In the genomic region with DNA sequence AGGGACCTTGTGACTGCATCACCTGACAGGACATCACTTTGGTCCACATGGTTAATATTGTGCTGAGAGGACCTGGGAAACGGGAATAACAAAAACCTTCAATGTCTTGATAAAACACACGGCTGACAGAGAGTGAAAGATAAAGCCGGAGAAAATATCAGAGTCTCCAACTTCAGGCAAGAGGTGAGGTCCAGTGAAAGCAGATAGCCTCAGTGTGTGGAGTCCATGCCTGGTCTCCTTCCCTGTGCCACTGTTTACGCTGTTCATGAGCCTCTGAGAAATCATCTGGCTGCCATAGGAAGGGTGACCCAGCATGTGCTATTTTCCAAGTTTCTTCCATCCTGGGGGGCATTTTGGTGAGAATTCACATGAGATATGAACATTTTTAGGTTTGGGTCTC, we compare ENCODE assay signal across 18 cellular contexts. TPM values are rescaled to one million over a fixed set of nuclear protein-coding genes. Genes with fewer than 3 reads are reported as not detected.
DNase-seq lines count a peak whose midpoint lies in the region; ATAC-seq, FAIRE-seq and TF ChIP-seq lines count a peak whose summit lies in the region.
"Had no signal": no experiment of that assay in that cellular context is flagged by ENCODE, and none has a peak within 500 bp of the region (broad histone marks: within the 10 kb centered on the region; RNA-seq: fewer than 3 reads in every experiment).

No MANE protein-coding gene starts in this region.

- FAIRE-seq in H54 (lab: Jason Lieb, UNC) = no peak
- FAIRE-seq: HTR-8/SVneo had no signal

- DNase-seq in T-helper 1 cell (no peak), immature natural killer cell (no peak), H54 (ENCODE audit: insufficient read length, low spot score) (no peak), NCI-H2196 (lab: John Stamatoyannopoulos, UW; ENCODE audit: unreplicated experiment) (no peak)
- DNase-seq in activated naive CD8-positive, alpha-beta T cell treated with anti-CD3 and anti-CD28 coated beads, Interleukin-2, amount 10 ng/mL, durations not matched to agents 7 days and 5 days = no peak
- DNase-seq in activated naive CD8-positive, alpha-beta T cell treated with anti-CD3 and anti-CD28 coated beads, Interleukin-2, amount 50 U/mL, for 24 hours = no peak
- DNase-seq: BE2C, DMS79 treated with DMSO at 0.1 percent for 48 hours, NCI-H1930, NCI-H2171, NCI-H510A, NCI-H774, RPMI8226 had no signal

- H3K36me3 Mint-ChIP-seq in T-helper 1 cell treated with Interleukin-12 subunit alpha and Interleukin-12 subunit beta and Interleukin-4 antibody, amounts not matched to agents 30 μg/mL and 1 μg/mL, for 36 hours (ENCODE audit: low read depth) = peaks cover 24% of the 10 kb centered on the region
- H3K36me3 Mint-ChIP-seq in activated naive CD8-positive, alpha-beta T cell treated with anti-CD3 and anti-CD28 coated beads, Interleukin-2, amount 10 ng/mL, durations not matched to agents 7 days and 5 days = peaks cover 21% of the 10 kb centered on the region
- peaks cover 16% of the 10 kb centered on the region for H3K36me3 Mint-ChIP-seq in activated naive CD8-positive, alpha-beta T cell treated with anti-CD3 and anti-CD28 coated beads, Interleukin-2, amount 50 U/mL, for 24 hours (ENCODE audit: low read depth)
- H3K36me3 Mint-ChIP-seq in immature natural killer cell = peaks cover 0 to 10% (median 0%) of the 10 kb centered on the region in 3 donors

- no peak for ATAC-seq in activated naive CD8-positive, alpha-beta T cell treated with anti-CD3 and anti-CD28 coated beads, Interleukin-2, amount 10 ng/mL, durations not matched to agents 7 days and 5 days (ENCODE audit: low read depth)
- ATAC-seq in activated naive CD8-positive, alpha-beta T cell treated with anti-CD3 and anti-CD28 coated beads, Interleukin-2, amount 50 U/mL, for 24 hours = no peak
- ATAC-seq in GM19397 (IDR thresholded peaks at IDR 0.05; ENCODE audit: unreplicated experiment) = no peak
- ATAC-seq: HCT116 had no signal

- H3K4me1 Mint-ChIP-seq in T-helper 1 cell treated with Interleukin-12 subunit alpha and Interleukin-12 subunit beta and Interleukin-4 antibody, amounts not matched to agents 30 μg/mL and 1 μg/mL, for 36 hours (ENCODE audit: low read depth) = peaks cover 86% of the 10 kb centered on the region
- H3K4me1 Mint-ChIP-seq in activated naive CD8-positive, alpha-beta T cell treated with anti-CD3 and anti-CD28 coated beads, Interleukin-2, amount 10 ng/mL, durations not matched to agents 7 days and 5 days = peaks cover 82% of the 10 kb centered on the region
- H3K4me1 Mint-ChIP-seq in activated naive CD8-positive, alpha-beta T cell treated with anti-CD3 and anti-CD28 coated beads, Interleukin-2, amount 50 U/mL, for 24 hours = peaks cover 83% of the 10 kb centered on the region
- H3K4me1 Mint-ChIP-seq in immature natural killer cell = peaks cover 93 to 94% of the 10 kb centered on the region in 2 donors

- H3K4me3 Mint-ChIP-seq in T-helper 1 cell treated with Interleukin-12 subunit alpha and Interleukin-12 subunit beta and Interleukin-4 antibody, amounts not matched to agents 30 μg/mL and 1 μg/mL, for 36 hours = no peak overlapping the region
- H3K4me3 Mint-ChIP-seq in activated naive CD8-positive, alpha-beta T cell treated with anti-CD3 and anti-CD28 coated beads, Interleukin-2, amount 10 ng/mL, durations not matched to agents 7 days and 5 days = peak overlapping the region; percentile 29
- no peak overlapping the region for H3K4me3 Mint-ChIP-seq in activated naive CD8-positive, alpha-beta T cell treated with anti-CD3 and anti-CD28 coated beads, Interleukin-2, amount 50 U/mL, for 24 hours
- H3K4me3 Mint-ChIP-seq in immature natural killer cell = peak overlapping the region in 3 of 5 donors; percentile 20 to 61 (median 28)

- POLR2A ChIA-PET in activated naive CD8-positive, alpha-beta T cell treated with anti-CD3 and anti-CD28 coated beads, Interleukin-2, amount 10 ng/mL, durations not matched to agents 7 days and 5 days (lab: Charles Lee) = no interaction called here

- peak overlapping the region; percentile 87 for H3K27ac Mint-ChIP-seq in T-helper 1 cell treated with Interleukin-12 subunit alpha and Interleukin-12 subunit beta and Interleukin-4 antibody, amounts not matched to agents 30 μg/mL and 1 μg/mL, for 36 hours
- H3K27ac Mint-ChIP-seq in activated naive CD8-positive, alpha-beta T cell treated with anti-CD3 and anti-CD28 coated beads, Interleukin-2, amount 10 ng/mL, durations not matched to agents 7 days and 5 days = peak overlapping the region; percentile 92
- H3K27ac Mint-ChIP-seq in activated naive CD8-positive, alpha-beta T cell treated with anti-CD3 and anti-CD28 coated beads, Interleukin-2, amount 50 U/mL, for 24 hours = no peak overlapping the region
- H3K27ac Mint-ChIP-seq in immature natural killer cell = peak overlapping the region in 5 of 6 donors; percentile 38 to 92 (median 80)

- no peaks in the 10 kb centered on the region for H3K27me3 Mint-ChIP-seq in T-helper 1 cell treated with Interleukin-12 subunit alpha and Interleukin-12 subunit beta and Interleukin-4 antibody, amounts not matched to agents 30 μg/mL and 1 μg/mL, for 36 hours (ENCODE audit: low read depth)
- no peaks in the 10 kb centered on the region for H3K27me3 Mint-ChIP-seq in activated naive CD8-positive, alpha-beta T cell treated with anti-CD3 and anti-CD28 coated beads, Interleukin-2, amount 10 ng/mL, durations not matched to agents 7 days and 5 days
- H3K27me3 Mint-ChIP-seq in activated naive CD8-positive, alpha-beta T cell treated with anti-CD3 and anti-CD28 coated beads, Interleukin-2, amount 50 U/mL, for 24 hours = peaks cover 2% of the 10 kb centered on the region
- H3K27me3 Mint-ChIP-seq in immature natural killer cell (ENCODE audit: low read depth in 3 of 3) = peaks cover 0 to 3% (median 1%) of the 10 kb centered on the region in 3 donors

- no peak for TF ChIP-seq POLR2A in H54 (IDR thresholded peaks at IDR 0.05; ENCODE audit: low read depth, low read length)

- peaks cover 8% of the 10 kb centered on the region for H3K9me3 Mint-ChIP-seq in T-helper 1 cell treated with Interleukin-12 subunit alpha and Interleukin-12 subunit beta and Interleukin-4 antibody, amounts not matched to agents 30 μg/mL and 1 μg/mL, for 36 hours
- H3K9me3 Mint-ChIP-seq in activated naive CD8-positive, alpha-beta T cell treated with anti-CD3 and anti-CD28 coated beads, Interleukin-2, amount 10 ng/mL, durations not matched to agents 7 days and 5 days = peaks cover 3% of the 10 kb centered on the region
- H3K9me3 Mint-ChIP-seq in activated naive CD8-positive, alpha-beta T cell treated with anti-CD3 and anti-CD28 coated beads, Interleukin-2, amount 50 U/mL, for 24 hours = peaks cover 16% of the 10 kb centered on the region
- H3K9me3 Mint-ChIP-seq in immature natural killer cell = no peaks in the 10 kb centered on the region

RNA-seq across cellular contexts. Expression of a gene that starts 39.8 kb away (rescaled TPM):
- total RNA-seq in activated naive CD8-positive, alpha-beta T cell treated with anti-CD3 and anti-CD28 coated beads, Interleukin-2, amount 10 ng/mL, durations not matched to agents 7 days and 5 days = 1 to 10 TPM; 1.3 to 1.9 TPM
- under 1 TPM in 1 of 3 donors, not detected in 2; 0.39 TPM for polyA plus RNA-seq in immature natural killer cell
- total RNA-seq: LHCN-M2 had no signal

Comparison
In these comparisons a context has a peak if more than half of its experiments do, and no peak if none do; other contexts are left out.
1. H3K4me3 Mint-ChIP-seq: peak in activated naive CD8-positive, alpha-beta T cell treated with anti-CD3 and anti-CD28 coated beads, Interleukin-2, amount 10 ng/mL, durations not matched to agents 7 days and 5 days (single experiment) and immature natural killer cell (3 of 5); none in T-helper 1 cell treated with Interleukin-12 subunit alpha and Interleukin-12 subunit beta and Interleukin-4 antibody, amounts not matched to agents 30 μg/mL and 1 μg/mL, for 36 hours (single experiment) and activated naive CD8-positive, alpha-beta T cell treated with anti-CD3 and anti-CD28 coated beads, Interleukin-2, amount 50 U/mL, for 24 hours (single experiment).